In genomic region chr15:92714457-92715401, GRCh38 we compare ENCODE assay signal across 8 cellular contexts. TPM values are rescaled to one million over a fixed set of nuclear protein-coding genes. Genes with fewer than 3 reads are reported as not detected.
DNase-seq lines count a peak whose midpoint lies in the region; ATAC-seq and TF ChIP-seq lines count a peak whose summit lies in the region.

No MANE protein-coding gene starts in this region.

- peak; percentile 89 for DNase-seq in GM03348 (ENCODE audit: low spot score)
- DNase-seq in HCEC 1CT: peak; percentile 47
- DNase-seq in NCI-H1092 treated with DMSO at 0.1 percent for 48 hours (lab: John Stamatoyannopoulos, UW): peak; percentile 81
- DNase-seq in T-helper 1 cell: peak; percentile 27 to 70 (median 53)
- DNase-seq in amygdala (lab: John Stamatoyannopoulos, UW): peak in 53 of 56 donors; percentile 14 to 86 (median 63)
- DNase-seq in right atrium auricular region (ENCODE audit: low spot score): peak; percentile 77
- peak; percentile 61 to 78 for DNase-seq in psoas muscle
- peak; percentile 83 for DNase-seq in ureter (ENCODE audit: low spot score)

- H3K27me3 ChIP-seq in right atrium auricular region (no peaks in the 10 kb centered on the region), psoas muscle (ENCODE audit: insufficient read depth in 3 of 3, low read length in 2 of 3) (no peaks in the 10 kb centered on the region)

- intact Hi-C loops in psoas muscle (cut with DNase I): loop anchor here (2.0 to 10.0 kb wide), 5 partner anchors 102 to 617 kb away; partner anchors contain the start of gene ST8SIA2 (in 1 of the 2)

- peak overlapping the region; percentile 47 to 65 for H3K4me3 ChIP-seq in right atrium auricular region
- H3K4me3 ChIP-seq in psoas muscle: peak overlapping the region; percentile 71

- 2 to 3% (median 3%) methylated on average over 57 to 62 of the region's 62 CpGs for WGBS in psoas muscle, 3 donors

- peak; percentile 87 to 95 (median 90) for ATAC-seq in psoas muscle

- H3K27ac ChIP-seq in right atrium auricular region (peak overlapping the region; percentile 85 to 88), psoas muscle (peak overlapping the region; percentile 28)

- H3K4me1 ChIP-seq in right atrium auricular region (peaks cover 0 to 5% of the 10 kb centered on the region in 2 donors), psoas muscle (no peaks in the 10 kb centered on the region)

- H3K9me3 ChIP-seq in right atrium auricular region (peaks cover 0 to 9% of the 10 kb centered on the region in 2 donors), psoas muscle (no peaks in the 10 kb centered on the region)

- peak; percentile 81 to 93 for TF ChIP-seq CTCF in right atrium auricular region (IDR thresholded peaks at IDR 0.05)
- peak; percentile 92 for TF ChIP-seq CTCF in psoas muscle (IDR thresholded peaks at IDR 0.05)

- H3K36me3 ChIP-seq in right atrium auricular region: no peaks in the 10 kb centered on the region
- H3K36me3 ChIP-seq in psoas muscle (ENCODE audit: insufficient read depth in 1 of 2, low read depth in 1 of 2): no peaks in the 10 kb centered on the region

RNA-seq across cellular contexts. Expression of gene FAM174B, which starts 59.2 kb away (rescaled TPM):
- 1 to 10 TPM; 6.2 to 7.1 TPM for total RNA-seq in right atrium auricular region
- 10 to 100 TPM in 3 of 4 donors, 1 to 10 TPM in 1; 9.5 to 22.1 (median 12.2) TPM for total RNA-seq in psoas muscle
- polyA plus RNA-seq in psoas muscle: 10 to 100 TPM in 1 of 3 donors, 1 to 10 TPM in 2; 7.6 to 12.1 (median 7.8) TPM
- 208 TPM for total RNA-seq in ureter

Comparison
In these comparisons a context has a peak if more than half of its experiments do, and no peak if none do; other contexts are left out.
1. Peak in every context shown above with its lines: DNase-seq, ATAC-seq, H3K4me3 ChIP-seq and H3K27ac ChIP-seq.